8 cellular contexts compared by ENCODE assay signal in the genomic region with DNA sequence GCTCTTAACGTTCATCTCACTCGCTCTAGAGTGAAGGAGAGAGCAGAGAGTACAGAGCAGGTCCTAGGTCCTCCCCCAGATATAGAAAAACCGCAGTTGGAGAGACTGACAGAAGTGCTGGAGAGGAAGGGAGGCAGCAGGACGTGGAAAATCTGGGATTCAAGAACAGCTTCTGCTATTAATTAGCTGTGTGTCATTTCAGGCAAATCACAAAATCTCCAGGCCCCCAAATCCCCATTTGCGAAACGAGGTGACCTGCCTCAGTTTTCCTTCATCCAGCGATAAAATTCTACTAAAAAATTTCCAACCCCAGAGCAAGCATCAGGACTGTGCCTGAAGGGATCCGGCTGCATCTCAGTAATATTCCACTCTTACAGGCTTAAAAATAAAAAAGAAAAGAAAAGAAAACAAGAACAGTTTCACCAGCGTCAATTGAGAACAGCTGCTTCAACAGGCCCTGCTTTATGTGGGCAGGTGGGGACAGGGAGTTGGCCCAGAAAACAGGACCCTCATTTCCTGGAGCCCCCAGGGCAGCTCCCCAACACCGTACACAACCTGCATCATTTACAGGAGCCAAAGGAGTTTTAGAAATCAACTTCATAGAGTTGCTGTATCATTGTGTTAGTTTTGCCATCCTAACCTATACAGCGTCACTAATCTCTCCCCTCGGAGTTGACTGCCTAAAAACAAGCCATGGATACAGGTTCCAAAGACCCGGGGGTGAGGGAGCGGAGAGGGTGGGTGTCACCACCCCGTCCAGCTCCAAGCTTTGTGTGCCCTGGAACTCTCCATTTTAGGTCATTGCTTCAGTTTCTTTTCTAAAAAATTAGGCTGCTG. TPM values are rescaled to one million over a fixed set of nuclear protein-coding genes. Genes with fewer than 3 reads are reported as not detected.
DNase-seq lines count a peak whose midpoint lies in the region; FAIRE-seq and TF ChIP-seq lines count a peak whose summit lies in the region.

No MANE protein-coding gene starts in this region.

- DNase-seq in NCI-H1417 (lab: John Stamatoyannopoulos, UW) (peak in 2 of 3 experiments; percentile 68 to 81), NCI-H1417 treated with DMSO at 0.1 percent for 48 hours (lab: John Stamatoyannopoulos, UW) (no peak), amniotic epithelial cell (ENCODE audit: low read depth) (peak; percentile 79), kidney (peak; percentile 67), stromal cell of bone marrow (ENCODE audit: low read depth) (peak; percentile 55), NCI-H2029 treated with DMSO at 0.1 percent for 48 hours (lab: John Stamatoyannopoulos, UW) (no peak), SIG-M5 (lab: John Stamatoyannopoulos, UW) (no peak)

- H3K27me3 ChIP-seq in HUES48 (ENCODE audit: control insufficient read depth, insufficient read depth, low read length), result no peaks in the 10 kb centered on the region

- no peak for TF ChIP-seq CTCF in kidney (IDR thresholded peaks at IDR 0.05; ENCODE audit: borderline replicate concordance, extremely low read depth, insufficient read depth)

- H3K27ac ChIP-seq in HUES48 (ENCODE audit: low read depth, low read length) (peak overlapping the region; percentile 99), kidney (ENCODE audit: low read depth in 2 of 2, low read length in 2 of 2) (peak overlapping the region; percentile 99)

- H3K9me3 ChIP-seq in HUES48 (ENCODE audit: control insufficient read depth, insufficient read depth, low read length) (no peaks in the 10 kb centered on the region), kidney (ENCODE audit: control insufficient read depth in 1 of 2, low read length in 2 of 2) (no peaks in the 10 kb centered on the region)

- peak overlapping the region; percentile 38 for H3K9ac ChIP-seq in HUES48 (ENCODE audit: low read depth, low read length)
- H3K9ac ChIP-seq in kidney (ENCODE audit: low read length in 2 of 2), result peak overlapping the region; percentile 50 to 92

- H3K4me3 ChIP-seq in HUES48 (ENCODE audit: low read depth, low read length), result peak overlapping the region; percentile 53
- peak overlapping the region; percentile 51 to 53 for H3K4me3 ChIP-seq in kidney (ENCODE audit: low read length in 2 of 2)

- H3K36me3 ChIP-seq in HUES48 (ENCODE audit: control insufficient read depth, insufficient read depth, low read length) (peaks cover 17% of the 10 kb centered on the region), kidney (ENCODE audit: control insufficient read depth in 1 of 2, insufficient read depth in 2 of 2, low read length in 2 of 2) (peaks cover 0 to 16% of the 10 kb centered on the region in 2 donors)

- intact Hi-C loops in kidney (cut with DNase I), result no loop called here

- H3K4me1 ChIP-seq in HUES48 (ENCODE audit: control insufficient read depth, insufficient read depth, low read length) (peaks cover 42% of the 10 kb centered on the region), kidney (ENCODE audit: control insufficient read depth in 1 of 2, insufficient read depth in 1 of 2, low read depth in 1 of 2, low read length in 2 of 2) (peaks cover 36 to 43% of the 10 kb centered on the region in 2 donors)

- no peak for FAIRE-seq in kidney (lab: Jason Lieb, UNC)

RNA-seq across cellular contexts. Expression of gene MALAT1, which starts 2.3 kb away (rescaled TPM):
- 15,262 TPM for total RNA-seq in kidney
- polyA plus RNA-seq in kidney (ENCODE audit: insufficient read depth, low read depth, low replicate concordance), result 219 TPM

RNA-seq across cellular contexts. Expression of gene SCYL1, which starts 28.4 kb away (rescaled TPM):
- 72.2 TPM for total RNA-seq in kidney
- 78.9 TPM for polyA plus RNA-seq in kidney (ENCODE audit: insufficient read depth, low read depth, low replicate concordance)

Comparison
In these comparisons a context has a peak if more than half of its experiments do, and no peak if none do; other contexts are left out.
1. DNase-seq: peak in NCI-H1417 (2 of 3), amniotic epithelial cell (single experiment), kidney (single experiment) and stromal cell of bone marrow (single experiment); none in NCI-H1417 treated with DMSO at 0.1 percent for 48 hours (single experiment), NCI-H2029 treated with DMSO at 0.1 percent for 48 hours (single experiment) and SIG-M5 (single experiment).